11 cellular contexts compared by ENCODE assay signal in the genomic region with DNA sequence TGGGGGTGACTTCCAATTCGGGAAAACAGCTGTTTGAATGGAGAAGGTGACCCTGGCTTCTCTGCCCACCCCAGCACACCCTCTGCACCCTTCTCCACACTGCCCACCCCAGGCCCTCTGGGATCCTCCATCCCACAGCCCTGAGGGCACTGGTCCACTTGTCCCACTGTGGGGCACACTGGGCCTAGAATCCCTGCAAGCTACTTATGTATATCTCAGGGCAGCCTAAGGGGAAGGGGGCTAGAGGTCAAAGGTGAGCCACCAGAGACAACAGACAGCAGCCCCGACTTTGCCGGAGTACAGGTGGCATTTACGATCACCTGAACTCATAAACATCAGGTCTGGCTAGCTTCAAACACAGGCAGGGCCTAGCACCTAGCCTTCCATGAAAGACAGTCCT. TPM values are rescaled to one million over a fixed set of nuclear protein-coding genes. Genes with fewer than 3 reads are reported as not detected.
DNase-seq lines count a peak whose midpoint lies in the region; ATAC-seq, FAIRE-seq and TF ChIP-seq lines count a peak whose summit lies in the region.
"Had no signal": no experiment of that assay in that cellular context is flagged by ENCODE, and none has a peak within 500 bp of the region (broad histone marks: within the 10 kb centered on the region; RNA-seq: fewer than 3 reads in every experiment).

No MANE protein-coding gene starts in this region.

- H3K9ac ChIP-seq in keratinocyte (ENCODE audit: control insufficient read depth, extremely low read depth, insufficient read depth, low read length): no peak overlapping the region

- FAIRE-seq in keratinocyte (lab: Jason Lieb, UNC): no peak

- no peaks in the 10 kb centered on the region for H3K9me1 ChIP-seq in keratinocyte (ENCODE audit: control insufficient read depth, extremely low read depth, insufficient read depth, low read length)

- H3K36me3 Mint-ChIP-seq in activated T-cell treated with anti-CD3 and anti-CD28 coated beads, Interleukin-2, amount 50 U/mL, for 72 hours (ENCODE audit: insufficient read depth in 2 of 2): no peaks in the 10 kb centered on the region
- H3K36me3 Mint-ChIP-seq in activated T-cell treated with anti-CD3 and anti-CD28 coated beads, Interleukin-2, amount 50 U/mL, for 24 hours (ENCODE audit: low read depth): no peaks in the 10 kb centered on the region
- H3K36me3 Mint-ChIP-seq in activated T-helper 17 cell treated with anti-CD3 and anti-CD28 coated beads, Interleukin-2, amount 50 U/mL, for 72 hours (ENCODE audit: low read depth): no peaks in the 10 kb centered on the region
- H3K36me3 Mint-ChIP-seq in stimulated activated naive B cell treated with anti-CD40 and anti-IgM and Interleukin-4, amounts not matched to agents 10 μg/mL and 1 μg/mL and 100 μg/mL, for 72 hours: no peaks in the 10 kb centered on the region

- no peaks in the 10 kb centered on the region for H4K20me1 ChIP-seq in keratinocyte (ENCODE audit: control insufficient read depth, extremely low read depth, insufficient read depth, low read length)

- TF ChIP-seq CTCF in keratinocyte (optimal IDR thresholded peaks at IDR 0.05 in 1 of 3, IDR thresholded peaks at IDR 0.05 in 1 of 3, conservative IDR thresholded peaks at IDR 0.05 in 1 of 3; ENCODE audit: extremely low read depth in 1 of 3, insufficient read depth in 2 of 3, low read length in 3 of 3): no peak

- peaks cover 81% of the 10 kb centered on the region for H3K27me3 Mint-ChIP-seq in activated T-cell treated with anti-CD3 and anti-CD28 coated beads, Interleukin-2, amount 50 U/mL, for 72 hours (ENCODE audit: low read depth)
- peaks cover 80% of the 10 kb centered on the region for H3K27me3 Mint-ChIP-seq in activated T-cell treated with anti-CD3 and anti-CD28 coated beads, Interleukin-2, amount 50 U/mL, for 24 hours
- peaks cover 46% of the 10 kb centered on the region for H3K27me3 Mint-ChIP-seq in activated T-helper 17 cell treated with anti-CD3 and anti-CD28 coated beads, Interleukin-2, amount 50 U/mL, for 72 hours
- peaks cover 65 to 77% of the 10 kb centered on the region in 2 donors for H3K27me3 Mint-ChIP-seq in stimulated activated naive B cell treated with anti-CD40 and anti-IgM and Interleukin-4, amounts not matched to agents 10 μg/mL and 1 μg/mL and 100 μg/mL, for 72 hours

- no peaks in the 10 kb centered on the region for H3K79me2 ChIP-seq in keratinocyte (ENCODE audit: control insufficient read depth, insufficient read depth, low read length)

- no peak for DNase-seq in activated T-cell treated with anti-CD3 and anti-CD28 coated beads, Interleukin-2, amount 50 U/mL, for 72 hours
- no peak for DNase-seq in activated T-cell treated with anti-CD3 and anti-CD28 coated beads, Interleukin-2, amount 50 U/mL, for 24 hours
- DNase-seq in keratinocyte (ENCODE audit: low read depth, low spot score) (no peak), DMS114 treated with DMSO at 0.1 percent for 48 hours (lab: John Stamatoyannopoulos, UW; ENCODE audit: unreplicated experiment) (no peak)
- no peak for DNase-seq in stimulated activated naive B cell treated with anti-CD40 and anti-IgM and Interleukin-4, amounts not matched to agents 10 μg/mL and 1 μg/mL and 100 μg/mL, for 72 hours
- DNase-seq in activated CD4-positive, alpha-beta T cell treated with anti-CD3 and anti-CD28 coated beads for 1 hour: no peak
- DNase-seq: foreskin melanocyte, SW 1271 had no signal

- H3K27ac ChIP-seq in keratinocyte (ENCODE audit: control insufficient read depth, insufficient read depth, low read length): no peak overlapping the region

- H3K4me1 Mint-ChIP-seq in activated T-cell treated with anti-CD3 and anti-CD28 coated beads, Interleukin-2, amount 50 U/mL, for 72 hours (ENCODE audit: low read depth): peaks cover 7% of the 10 kb centered on the region
- H3K4me1 Mint-ChIP-seq in activated T-cell treated with anti-CD3 and anti-CD28 coated beads, Interleukin-2, amount 50 U/mL, for 24 hours (ENCODE audit: low read depth): peaks cover 4% of the 10 kb centered on the region
- no peaks in the 10 kb centered on the region for H3K4me1 Mint-ChIP-seq in activated T-helper 17 cell treated with anti-CD3 and anti-CD28 coated beads, Interleukin-2, amount 50 U/mL, for 72 hours
- no peaks in the 10 kb centered on the region for H3K4me1 Mint-ChIP-seq in stimulated activated naive B cell treated with anti-CD40 and anti-IgM and Interleukin-4, amounts not matched to agents 10 μg/mL and 1 μg/mL and 100 μg/mL, for 72 hours

- no peak for ATAC-seq in activated T-cell treated with anti-CD3 and anti-CD28 coated beads, Interleukin-2, amount 50 U/mL, for 72 hours (replicated peaks in 1 of 2)
- ATAC-seq in activated T-helper 17 cell treated with anti-CD3 and anti-CD28 coated beads, Interleukin-2, amount 50 U/mL, for 72 hours (replicated peaks): no peak
- no peak for ATAC-seq in stimulated activated naive B cell treated with anti-CD40 and anti-IgM and Interleukin-4, amounts not matched to agents 10 μg/mL and 1 μg/mL and 100 μg/mL, for 72 hours (replicated peaks)
- ATAC-seq in HG02840 (IDR thresholded peaks at IDR 0.05; ENCODE audit: low FRiP score, unreplicated experiment): no peak
- ATAC-seq: HCT116 had no signal

- peak overlapping the region; percentile 42 to 62 for H3K4me3 Mint-ChIP-seq in activated T-cell treated with anti-CD3 and anti-CD28 coated beads, Interleukin-2, amount 50 U/mL, for 72 hours
- no peak overlapping the region for H3K4me3 Mint-ChIP-seq in activated T-cell treated with anti-CD3 and anti-CD28 coated beads, Interleukin-2, amount 50 U/mL, for 24 hours
- peak overlapping the region; percentile 28 for H3K4me3 Mint-ChIP-seq in activated T-helper 17 cell treated with anti-CD3 and anti-CD28 coated beads, Interleukin-2, amount 50 U/mL, for 72 hours
- H3K4me3 Mint-ChIP-seq in stimulated activated naive B cell treated with anti-CD40 and anti-IgM and Interleukin-4, amounts not matched to agents 10 μg/mL and 1 μg/mL and 100 μg/mL, for 72 hours: peak overlapping the region; percentile 61 to 73

- H3K4me1 ChIP-seq in keratinocyte (ENCODE audit: control insufficient read depth, extremely low read depth, insufficient read depth, low read length): peaks cover 8% of the 10 kb centered on the region

- no peaks in the 10 kb centered on the region for H3K36me3 ChIP-seq in keratinocyte (ENCODE audit: control insufficient read depth in 2 of 2, extremely low read depth in 1 of 2, insufficient read depth in 2 of 2, low read length in 2 of 2)

- no peak overlapping the region for H3K27ac Mint-ChIP-seq in activated T-cell treated with anti-CD3 and anti-CD28 coated beads, Interleukin-2, amount 50 U/mL, for 72 hours
- no peak overlapping the region for H3K27ac Mint-ChIP-seq in activated T-cell treated with anti-CD3 and anti-CD28 coated beads, Interleukin-2, amount 50 U/mL, for 24 hours
- H3K27ac Mint-ChIP-seq in activated T-helper 17 cell treated with anti-CD3 and anti-CD28 coated beads, Interleukin-2, amount 50 U/mL, for 72 hours: no peak overlapping the region
- H3K27ac Mint-ChIP-seq in stimulated activated naive B cell treated with anti-CD40 and anti-IgM and Interleukin-4, amounts not matched to agents 10 μg/mL and 1 μg/mL and 100 μg/mL, for 72 hours: no peak overlapping the region

- no peaks in the 10 kb centered on the region for H3K9me3 Mint-ChIP-seq in activated T-cell treated with anti-CD3 and anti-CD28 coated beads, Interleukin-2, amount 50 U/mL, for 72 hours
- no peaks in the 10 kb centered on the region for H3K9me3 Mint-ChIP-seq in activated T-cell treated with anti-CD3 and anti-CD28 coated beads, Interleukin-2, amount 50 U/mL, for 24 hours
- H3K9me3 Mint-ChIP-seq in activated T-helper 17 cell treated with anti-CD3 and anti-CD28 coated beads, Interleukin-2, amount 50 U/mL, for 72 hours: no peaks in the 10 kb centered on the region
- H3K9me3 Mint-ChIP-seq in stimulated activated naive B cell treated with anti-CD40 and anti-IgM and Interleukin-4, amounts not matched to agents 10 μg/mL and 1 μg/mL and 100 μg/mL, for 72 hours: no peaks in the 10 kb centered on the region

- no peaks in the 10 kb centered on the region for H3K9me3 ChIP-seq in keratinocyte (ENCODE audit: control insufficient read depth, low read depth, low read length)

- no peak overlapping the region for H3K4me3 ChIP-seq in keratinocyte (ENCODE audit: control insufficient read depth in 2 of 3, extremely low read depth in 1 of 3, insufficient read depth in 2 of 3, low read depth in 1 of 3, low read length in 3 of 3)

- H3K27me3 ChIP-seq in keratinocyte (ENCODE audit: control insufficient read depth, extremely low read depth, insufficient read depth, low read length): peaks cover 16% of the 10 kb centered on the region

- no peak overlapping the region for H2AFZ ChIP-seq in keratinocyte (ENCODE audit: control insufficient read depth, low read length)

- peak overlapping the region; percentile 49 for H3K4me2 ChIP-seq in keratinocyte (ENCODE audit: control insufficient read depth, extremely low read depth, insufficient read depth, low read depth, low read length)

- dilution Hi-C loops in keratinocyte (cut with MboI; ENCODE audit: extremely low pct_ligation_motif_present, low sequenced_read_pairs): no loop called here

RNA-seq across cellular contexts. Expression of gene SCUBE2, which starts 0.7 kb away (rescaled TPM):
- total RNA-seq in activated T-cell treated with anti-CD3 and anti-CD28 coated beads, Interleukin-2, amount 50 U/mL, for 72 hours: under 1 TPM in 1 of 2 donors, not detected in 1; 0.37 TPM
- total RNA-seq in activated T-helper 17 cell treated with anti-CD3 and anti-CD28 coated beads, Interleukin-2, amount 50 U/mL, for 72 hours: under 1 TPM in 1 of 2 donors, not detected in 1; 0.66 TPM
- 0.70 to 2.3 TPM (median 1.5 TPM) in 3 replicates for polyA plus RNA-seq in keratinocyte
- polyA plus RNA-seq in keratinocyte (2011; ENCODE audit: low read depth): 0.50 TPM
- 1.3 and 2.2 TPM in 2 replicates for polyA plus RNA-seq in keratinocyte (2011; cell fraction: cytosol; rRNA removed)
- polyA plus RNA-seq in keratinocyte (2011; cell fraction: nucleus; rRNA removed): 2.4 and 2.5 TPM in 2 replicates
- 1.5 and 2.1 TPM in 2 replicates for polyA plus RNA-seq in keratinocyte (2012; ENCODE audit: low replicate concordance)
- polyA minus RNA-seq in keratinocyte: 0.75 to 2.1 TPM (median 1.1 TPM) in 3 replicates
- polyA minus RNA-seq in keratinocyte (2011; cell fraction: cytosol; rRNA and poly(A)+ RNA removed): not detected
- 2.3 and 2.8 TPM in 2 replicates for polyA minus RNA-seq in keratinocyte (2011; cell fraction: nucleus; rRNA and poly(A)+ RNA removed)
